In the genomic region with DNA sequence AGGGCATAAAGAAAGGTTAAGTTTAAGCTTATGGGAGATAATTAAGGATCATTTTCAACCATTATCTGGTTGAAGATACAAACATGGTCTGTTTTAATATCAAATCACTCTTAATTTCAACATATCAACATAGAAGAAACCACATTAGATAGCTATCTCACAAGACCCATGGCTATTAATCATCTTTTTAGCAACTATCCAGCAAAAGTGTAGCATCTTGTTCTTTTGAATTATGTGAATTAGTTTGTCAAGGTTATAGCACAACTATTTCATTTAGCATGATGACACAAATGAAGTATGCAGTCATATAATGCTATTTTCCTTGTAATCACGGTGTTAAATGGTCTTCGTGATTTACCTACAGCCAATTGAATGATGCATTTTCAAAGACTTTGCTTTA, we compare ENCODE assay signal across 20 cellular contexts. TPM values are rescaled to one million over a fixed set of nuclear protein-coding genes. Genes with fewer than 3 reads are reported as not detected.
DNase-seq lines count a peak whose midpoint lies in the region; ATAC-seq, FAIRE-seq and TF ChIP-seq lines count a peak whose summit lies in the region.
"Had no signal": no experiment of that assay in that cellular context is flagged by ENCODE, and none has a peak within 500 bp of the region (broad histone marks: within the 10 kb centered on the region; RNA-seq: fewer than 3 reads in every experiment).

No MANE protein-coding gene starts in this region.

- no TSS peak for BruUV-seq in MCF 10A (replicated peaks; lab: Mats Ljungman, UMichigan)
- no TSS peak for BruUV-seq in K562 (replicated peaks; lab: Mats Ljungman, UMichigan)

- CTCF ChIA-PET in MCF 10A (lab: Yijun Ruan, JAX) (no interaction called here), K562 (lab: Yijun Ruan, JAX; ENCODE audit: low intra/inter-chr PET ratio) (no interaction called here)

- peaks cover 14% of the 10 kb centered on the region for H3K9me3 Mint-ChIP-seq in MCF 10A (ENCODE audit: unreplicated experiment)

- no peak for TF ChIP-seq POLR2A in breast epithelium (IDR thresholded peaks at IDR 0.05)
- TF ChIP-seq POLR2A in K562 (conservative IDR thresholded peaks at IDR 0.05): no peak

- H3K4me3 Mint-ChIP-seq in MCF 10A (ENCODE audit: unreplicated experiment): no peak overlapping the region
- H3K4me3 Mint-ChIP-seq: CD4-positive, alpha-beta T cell; HFFc6 had no signal

- DNase-seq in MCF 10A (ENCODE audit: unreplicated experiment): peak; percentile 6
- DNase-seq in breast epithelium (ENCODE audit: low spot score in 2 of 2): no peak
- DNase-seq in K562 (ENCODE audit: extremely low read depth in 1 of 4, low spot score in 3 of 4): no peak
- DNase-seq in epithelial cell of esophagus (ENCODE audit: low read depth): peak; percentile 9
- no peak for DNase-seq in SKM-1 (lab: John Stamatoyannopoulos, UW; ENCODE audit: unreplicated experiment)
- no peak for DNase-seq in small intestine
- DNase-seq: AML-193; Caco-2; CD4-positive, alpha-beta T cell; GF-D8; GOT3; H7; HFFc6 had no signal

- no peak for TF ChIP-seq CTCF in MCF 10A (IDR thresholded peaks at IDR 0.05; ENCODE audit: unreplicated experiment)
- TF ChIP-seq CTCF in breast epithelium (IDR thresholded peaks at IDR 0.05): no peak
- no peak for TF ChIP-seq CTCF in K562 (IDR thresholded peaks at IDR 0.05 in 2 of 3, conservative IDR thresholded peaks at IDR 0.05 in 1 of 3; ENCODE audit: insufficient read depth in 2 of 3, low read depth in 1 of 3, low read length in 3 of 3)
- TF ChIP-seq CTCF in epithelial cell of esophagus (IDR thresholded peaks at IDR 0.05; ENCODE audit: insufficient read depth, low read depth, low read length, missing control alignments): no peak

- no peak for TF ChIP-seq RAD21 in K562 (CRISPR knock-in tag; conservative IDR thresholded peaks at IDR 0.05 in 1 of 2, IDR thresholded peaks at IDR 0.05 in 1 of 2)

- H3K27ac Mint-ChIP-seq in MCF 10A (ENCODE audit: low read depth, unreplicated experiment): no peak overlapping the region
- H3K27ac Mint-ChIP-seq: CD4-positive, alpha-beta T cell; HFFc6 had no signal

- H3K4me1 Mint-ChIP-seq in MCF 10A (ENCODE audit: insufficient read depth, unreplicated experiment): no peaks in the 10 kb centered on the region

- TF ChIP-seq EP300 in K562 (IDR thresholded peaks at IDR 0.05; ENCODE audit: low read length): no peak

- H4K20me1 ChIP-seq in K562 (replicated peaks; ENCODE audit: control insufficient read depth, insufficient read depth, low read length): no peaks in the 10 kb centered on the region

- POLR2A ChIA-PET in MCF 10A (lab: Yijun Ruan, JAX) (no interaction called here), K562 (lab: Yijun Ruan, JAX) (no interaction called here)

- H3K27me3 ChIP-seq in breast epithelium (no peaks in the 10 kb centered on the region), K562 (ENCODE audit: control insufficient read depth in 2 of 2, insufficient read depth in 2 of 2, low read length in 2 of 2) (no peaks in the 10 kb centered on the region), small intestine (ENCODE audit: control insufficient read depth in 2 of 2, insufficient read depth in 2 of 2, low read length in 2 of 2) (no peaks in the 10 kb centered on the region)

- H3K4me3 ChIP-seq in breast epithelium: no peak overlapping the region
- H3K4me3 ChIP-seq in K562: no peak overlapping the region
- no peak overlapping the region for H3K4me3 ChIP-seq in epithelial cell of esophagus (ENCODE audit: low read length)
- no peak overlapping the region for H3K4me3 ChIP-seq in small intestine (ENCODE audit: low read depth in 1 of 2, low read length in 2 of 2)
- H3K4me3 ChIP-seq: A549 had no signal

- no peaks in the 10 kb centered on the region for H3K79me2 ChIP-seq in K562 (ENCODE audit: control insufficient read depth, insufficient read depth, low read length)

- H3K9ac ChIP-seq in K562 (ENCODE audit: insufficient read depth in 1 of 2, low read depth in 2 of 2, low read length in 2 of 2): no peak overlapping the region

- in situ Hi-C loops in K562 (cut with MboI): no loop called here

- H3K36me3 ChIP-seq in breast epithelium: no peaks in the 10 kb centered on the region
- H3K36me3 ChIP-seq in K562 (ENCODE audit: control insufficient read depth, insufficient read depth, low read length): no peaks in the 10 kb centered on the region
- H3K36me3 ChIP-seq in small intestine (ENCODE audit: control insufficient read depth in 2 of 2, insufficient read depth in 2 of 2, low read length in 2 of 2): no peaks in the 10 kb centered on the region

- no peak overlapping the region for H3K4me2 ChIP-seq in K562 (ENCODE audit: insufficient read depth, low read length)
- H3K4me2 ChIP-seq: A549 had no signal

- H3K4me1 ChIP-seq in breast epithelium: no peaks in the 10 kb centered on the region
- H3K4me1 ChIP-seq in K562 (replicated peaks in 1 of 2; ENCODE audit: control insufficient read depth in 2 of 2, insufficient read depth in 2 of 2, low read length in 2 of 2): no peaks in the 10 kb centered on the region
- H3K4me1 ChIP-seq in small intestine (ENCODE audit: control insufficient read depth in 2 of 2, insufficient read depth in 1 of 2, low read depth in 1 of 2, low read length in 1 of 2): no peaks in the 10 kb centered on the region
- H3K4me1 ChIP-seq: A549, Caco-2 had no signal

- H3K9me3 ChIP-seq in breast epithelium (peaks cover 10 to 13% of the 10 kb centered on the region in 2 donors), K562 (replicated peaks; ENCODE audit: control insufficient read depth, insufficient read depth, low read depth, low read length) (no peaks in the 10 kb centered on the region), small intestine (ENCODE audit: control insufficient read depth, low read depth) (no peaks in the 10 kb centered on the region)

- intact Hi-C loops in MCF 10A (cut with micrococcal nuclease): no loop called here
- intact Hi-C loops in breast epithelium (cut with DNase I; ENCODE audit: low total_unique reads): no loop called here
- intact Hi-C loops in K562 (cut with micrococcal nuclease): no loop called here

- no peak overlapping the region for H2AFZ ChIP-seq in K562 (ENCODE audit: low read depth, low read length)

- ATAC-seq in K562: no peak
- ATAC-seq in HG02798 (IDR thresholded peaks at IDR 0.05; ENCODE audit: poor library complexity, unreplicated experiment): no peak
- ATAC-seq: A549, HCT116, HepG2 had no signal

- H3K36me3 Mint-ChIP-seq in MCF 10A (ENCODE audit: insufficient read depth, unreplicated experiment): peaks cover 11% of the 10 kb centered on the region

- no peaks in the 10 kb centered on the region for H3K9me1 ChIP-seq in K562 (ENCODE audit: control insufficient read depth, insufficient read depth, low read length)

- H3K27me3 Mint-ChIP-seq in MCF 10A (ENCODE audit: insufficient read depth, unreplicated experiment): no peaks in the 10 kb centered on the region
- H3K27me3 Mint-ChIP-seq: CD4-positive, alpha-beta T cell had no signal

- H3K27ac ChIP-seq in breast epithelium (no peak overlapping the region), K562 (ENCODE audit: extremely low read depth, low read depth, low read length) (no peak overlapping the region), small intestine (ENCODE audit: low read depth in 1 of 2, low read length in 1 of 2) (no peak overlapping the region)
- H3K27ac ChIP-seq: 22Rv1, A549, C4-2B had no signal

- no peak for FAIRE-seq in K562 (lab: Jason Lieb, UNC)
- FAIRE-seq in small intestine (lab: Jason Lieb, UNC): no peak
- FAIRE-seq: A549, D721Med, HepG2 had no signal

- WGBS in K562 (ENCODE audit: insufficient coverage, low coverage, missing lambda C conversion rate): 0% methylated on average over 2 of the region's 2 CpGs
- WGBS in small intestine, 3 donors: 86 to 94% (median 93%) methylated on average over 2 of the region's 2 CpGs

TF ChIP-seq in K562, 482 proteins besides CTCF, POLR2A, EP300 and RAD21:
- peak; percentile 19; the same call in 1 of the 2 replicates for TF ChIP-seq NFIC (IDR thresholded peaks at IDR 0.05)
- TF ChIP-seq, protein P1, sequence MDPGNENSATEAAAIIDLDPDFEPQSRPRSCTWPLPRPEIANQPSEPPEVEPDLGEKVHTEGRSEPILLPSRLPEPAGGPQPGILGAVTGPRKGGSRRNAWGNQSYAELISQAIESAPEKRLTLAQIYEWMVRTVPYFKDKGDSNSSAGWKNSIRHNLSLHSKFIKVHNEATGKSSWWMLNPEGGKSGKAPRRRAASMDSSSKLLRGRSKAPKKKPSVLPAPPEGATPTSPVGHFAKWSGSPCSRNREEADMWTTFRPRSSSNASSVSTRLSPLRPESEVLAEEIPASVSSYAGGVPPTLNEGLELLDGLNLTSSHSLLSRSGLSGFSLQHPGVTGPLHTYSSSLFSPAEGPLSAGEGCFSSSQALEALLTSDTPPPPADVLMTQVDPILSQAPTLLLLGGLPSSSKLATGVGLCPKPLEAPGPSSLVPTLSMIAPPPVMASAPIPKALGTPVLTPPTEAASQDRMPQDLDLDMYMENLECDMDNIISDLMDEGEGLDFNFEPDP (CRISPR knock-in tag; IDR thresholded peaks at IDR 0.05): no peak

RNA-seq across cellular contexts. Expression of a gene that starts 58.9 kb away (rescaled TPM):
- total RNA-seq in MCF 10A (2022) (6.3 and 8.2 TPM in 2 replicates), breast epithelium (10 to 100 TPM in 2 of 3 donors, 1 to 10 TPM in 1; 7.5 to 34.7 (median 19.3) TPM), K562 (2014; rRNA removed) (not detected in 2 replicates), K562 (2014; rRNA removed; fragmentation: Illumina TruSeq; extraction: Trizol) (not detected in 2 replicates), K562 (2015; rRNA removed; fragmentation: Illumina TruSeq; extraction: Trizol) (not detected in 2 replicates), K562 (2021) (0.02 and 0.24 TPM in 2 replicates)
- total RNA-seq in K562 (2011; cell fraction: chromatin; rRNA removed; ENCODE audit: low replicate concordance): not detected in 2 replicates
- total RNA-seq in K562 (2011; cell fraction: nucleolus; rRNA removed): not detected in 2 replicates
- total RNA-seq in K562 (2011; cell fraction: nucleoplasm; rRNA removed): not detected in 2 replicates
- polyA plus RNA-seq in K562 (2011; rRNA removed) (not detected in 2 replicates), K562 (2014; fragmentation: Illumina TruSeq; extraction: Trizol) (not detected in 2 replicates), K562 (2014; fragmentation: Nextera tagmentation; extraction: Ambion mirVana) (not detected), K562 (2014; rRNA removed) (not detected in 2 replicates), small intestine (1 to 10 TPM in 1 of 3 donors, under 1 TPM in 2; 0.27 to 2.4 (median 0.89) TPM)
- not detected in 2 replicates for polyA plus RNA-seq in K562 (2011; cell fraction: cytosol; rRNA removed)
- not detected in 2 replicates for polyA plus RNA-seq in K562 (2011; cell fraction: nucleus; rRNA removed)
- polyA plus RNA-seq in K562 (2012): not detected in 2 replicates
- polyA minus RNA-seq in K562 (2011; rRNA and poly(A)+ RNA removed): 0.07 TPM in 1 of 2 replicates, not detected in the other
- polyA minus RNA-seq in K562 (2011; cell fraction: cytosol; rRNA and poly(A)+ RNA removed): not detected in 2 replicates
- polyA minus RNA-seq in K562 (2011; cell fraction: nucleus; rRNA and poly(A)+ RNA removed): not detected in 2 replicates
- total RNA-seq: CD4-positive, alpha-beta T cell; HFFc6 had no signal

Comparison
In these comparisons a context has a peak if more than half of its experiments do, and no peak if none do; other contexts are left out.
1. DNase-seq: peak in MCF 10A (single experiment) and epithelial cell of esophagus (single experiment); none in breast epithelium (0 of 2), K562 (0 of 4), SKM-1 (single experiment) and small intestine (single experiment).